Comparison of ENCODE assay signal across 35 cellular contexts in genomic region chr7:26471676-26472075, GRCh38.
"Had no signal": no experiment of that assay in that cellular context is flagged by ENCODE, and none has a peak within 500 bp of the region (broad histone marks: within the 10 kb centered on the region; RNA-seq: fewer than 3 reads in every experiment).

No MANE protein-coding gene starts in this region.

- DNase-seq: Karpas-422, Kasumi-1, KG1, MG63, MM.1S, MV-4-11, NCI-H1048, NCI-H1092, NCI-H1092 treated with DMSO at 0.1 percent for 48 hours, NCI-H1105, NCI-H1105 treated with DMSO at 0.1 percent for 48 hours, NCI-H1417, NCI-H1417 treated with DMSO at 0.1 percent for 48 hours, NCI-H1436, NCI-H1436 treated with DMSO at 0.1 percent for 48 hours, NCI-H146, NCI-H1694, NCI-H1694 treated with DMSO at 0.1 percent for 48 hours, NCI-H187, NCI-H187 treated with DMSO at 0.1 percent for 48 hours, NCI-H1930, NCI-H2029, NCI-H2029 treated with DMSO at 0.1 percent for 48 hours, NCI-H2081, NCI-H2081 treated with DMSO at 0.1 percent for 48 hours, NCI-H2107, NCI-H2171, NCI-H2171 treated with DMSO at 0.1 percent for 48 hours, NCI-H2227 treated with DMSO at 0.1 percent for 48 hours, NCI-H226, NCI-H345, NCI-H446, NCI-H446 treated with DMSO at 0.1 percent for 48 hours, NCI-H510A had no signal

- H3K9me3 ChIP-seq: MG63 had no signal

- H3K27ac ChIP-seq: KMS-11 had no signal

- H3K27me3 ChIP-seq: MG63 had no signal

- H3K36me3 ChIP-seq: MG63 had no signal

- H3K4me3 ChIP-seq: MG63 had no signal
